ENCODE assay signal across 8 cellular contexts in the genomic region with DNA sequence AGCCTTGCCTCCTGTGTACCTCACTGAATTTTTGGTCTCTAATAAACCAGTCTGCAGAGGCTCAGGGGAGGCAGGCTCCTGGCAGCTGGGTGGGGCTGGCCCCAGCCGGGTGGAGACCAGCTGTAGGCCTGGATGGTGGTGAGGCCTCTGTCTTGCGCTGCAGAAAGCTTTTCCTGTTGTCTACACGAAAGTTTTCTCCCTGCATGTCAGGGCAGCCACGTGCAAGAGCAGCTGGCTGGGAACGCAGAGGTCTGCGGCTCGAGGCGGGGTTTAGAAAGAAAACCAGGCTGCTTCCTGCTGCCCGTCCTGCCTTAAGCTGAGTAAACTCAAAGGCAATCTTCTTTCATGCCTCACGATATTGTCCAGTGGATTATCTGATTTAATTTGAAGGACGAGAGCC. TPM values are rescaled to one million over a fixed set of nuclear protein-coding genes. Genes with fewer than 3 reads are reported as not detected.
DNase-seq lines count a peak whose midpoint lies in the region; ATAC-seq and TF ChIP-seq lines count a peak whose summit lies in the region.

No MANE protein-coding gene starts in this region.

- H3K4me3 Mint-ChIP-seq in endodermal cell = no peak overlapping the region

- ATAC-seq in SK-N-SH treated with all-trans-retinoic acid at 6 μM for 48 hours (peak; percentile 21), HG03442 (IDR thresholded peaks at IDR 0.05; ENCODE audit: unreplicated experiment) (no peak)

- peaks cover 6% of the 10 kb centered on the region for H3K36me3 Mint-ChIP-seq in endodermal cell (ENCODE audit: low read depth)

- no peaks in the 10 kb centered on the region for H3K27me3 Mint-ChIP-seq in endodermal cell (ENCODE audit: insufficient read depth)

- no peaks in the 10 kb centered on the region for H3K9me3 Mint-ChIP-seq in endodermal cell

- peak; percentile 54 for DNase-seq in GF-D8 (lab: John Stamatoyannopoulos, UW)
- peak; percentile 15 for DNase-seq in amniotic stem cell (lab: John Stamatoyannopoulos, UW)
- DNase-seq in stimulated activated CD4-positive, alpha-beta T cell treated with anti-CD3 and anti-CD28 coated beads, TNF-alpha, amount 100 ng/mL, for 1 hour (ENCODE audit: low read depth in 3 of 3, low spot score in 1 of 3) = peak in 2 of 3 donors; percentile 22 to 42
- DNase-seq in NCI-H526 treated with DMSO at 0.1 percent for 48 hours (lab: John Stamatoyannopoulos, UW) = no peak
- no peak for DNase-seq in endodermal cell

- H3K4me3 ChIP-seq in endodermal cell (ENCODE audit: low read length) = no peak overlapping the region

- H3K27ac Mint-ChIP-seq in endodermal cell = no peak overlapping the region

- no peaks in the 10 kb centered on the region for H3K36me3 ChIP-seq in endodermal cell (ENCODE audit: control insufficient read depth, insufficient read depth, low read length)

- TF ChIP-seq CTCF in endodermal cell (conservative IDR thresholded peaks at IDR 0.05) = no peak

- H3K27ac ChIP-seq in layer of hippocampus (ENCODE audit: low read depth, low read length) (peak overlapping the region; percentile 71), endodermal cell (ENCODE audit: low read depth, low read length) (no peak overlapping the region)

- WGBS in endodermal cell (ENCODE audit: insufficient coverage in 1 of 2, insufficient read length in 1 of 2), 2 experiments = 82 to 86% methylated on average over 11 of the region's 11 CpGs

- peaks cover 19% of the 10 kb centered on the region for H3K4me1 Mint-ChIP-seq in endodermal cell

- no peaks in the 10 kb centered on the region for H3K9me3 ChIP-seq in endodermal cell (ENCODE audit: control insufficient read depth, low read length)

- H3K4me1 ChIP-seq in endodermal cell (ENCODE audit: control insufficient read depth, insufficient read depth, low read length) = peaks cover 21% of the 10 kb centered on the region

- H3K9ac ChIP-seq in endodermal cell (ENCODE audit: extremely low read depth, low read length, poor library complexity, severe bottlenecking) = no peak overlapping the region

- no peaks in the 10 kb centered on the region for H3K27me3 ChIP-seq in layer of hippocampus (ENCODE audit: control insufficient read depth, insufficient read depth, low read length)
- no peaks in the 10 kb centered on the region for H3K27me3 ChIP-seq in endodermal cell (ENCODE audit: control insufficient read depth, insufficient read depth, low read length, poor library complexity, severe bottlenecking)

TF ChIP-seq in SK-N-SH treated with all-trans-retinoic acid at 6 μM for 48 hours, 23 proteins besides CTCF, POLR2A, EP300 and RAD21:
- TF ChIP-seq ESRRG (CRISPR knock-in tag; IDR thresholded peaks at IDR 0.05) (0 out of 2 replicates have a peak, but pooled peaks have one; percentile 8), ZNF8 (CRISPR knock-in tag; IDR thresholded peaks at IDR 0.05) (no peak), ZNF565 (CRISPR knock-in tag; conservative IDR thresholded peaks at IDR 0.05; ENCODE audit: low read depth) (no peak), ZNF70 (CRISPR knock-in tag; IDR thresholded peaks at IDR 0.05) (no peak), BACH2 (CRISPR knock-in tag; IDR thresholded peaks at IDR 0.05; ENCODE audit: borderline replicate concordance) (no peak), CREB5 (CRISPR knock-in tag; IDR thresholded peaks at IDR 0.05; ENCODE audit: low read depth) (0 out of 2 replicates have a peak, but pooled peaks have one; percentile 12), PPARA (CRISPR knock-in tag; IDR thresholded peaks at IDR 0.05; ENCODE audit: borderline replicate concordance) (no peak), ISL1 (CRISPR knock-in tag; IDR thresholded peaks at IDR 0.05) (peak; percentile 31; the same call in 1 of the 2 replicates), TCF4 (CRISPR knock-in tag; IDR thresholded peaks at IDR 0.05; ENCODE audit: borderline replicate concordance) (peak; percentile 52; the same call in 1 of the 2 replicates), ARNTL (CRISPR knock-in tag; IDR thresholded peaks at IDR 0.05; ENCODE audit: borderline replicate concordance, low read depth) (0 out of 2 replicates have a peak, but pooled peaks have one; percentile 33), GLIS3 (CRISPR knock-in tag; IDR thresholded peaks at IDR 0.05) (no peak), TSHZ2 (CRISPR knock-in tag; IDR thresholded peaks at IDR 0.05) (peak; percentile 50; the same call in 1 of the 2 replicates), ZFP3 (CRISPR knock-in tag; IDR thresholded peaks at IDR 0.05) (peak; percentile 41; the same call in 1 of the 2 replicates), SNAI2 (CRISPR knock-in tag; IDR thresholded peaks at IDR 0.05) (peak; percentile 83), POU6F1 (CRISPR knock-in tag; IDR thresholded peaks at IDR 0.05; ENCODE audit: borderline replicate concordance, low read depth) (no peak)
- TF ChIP-seq, protein P1, sequence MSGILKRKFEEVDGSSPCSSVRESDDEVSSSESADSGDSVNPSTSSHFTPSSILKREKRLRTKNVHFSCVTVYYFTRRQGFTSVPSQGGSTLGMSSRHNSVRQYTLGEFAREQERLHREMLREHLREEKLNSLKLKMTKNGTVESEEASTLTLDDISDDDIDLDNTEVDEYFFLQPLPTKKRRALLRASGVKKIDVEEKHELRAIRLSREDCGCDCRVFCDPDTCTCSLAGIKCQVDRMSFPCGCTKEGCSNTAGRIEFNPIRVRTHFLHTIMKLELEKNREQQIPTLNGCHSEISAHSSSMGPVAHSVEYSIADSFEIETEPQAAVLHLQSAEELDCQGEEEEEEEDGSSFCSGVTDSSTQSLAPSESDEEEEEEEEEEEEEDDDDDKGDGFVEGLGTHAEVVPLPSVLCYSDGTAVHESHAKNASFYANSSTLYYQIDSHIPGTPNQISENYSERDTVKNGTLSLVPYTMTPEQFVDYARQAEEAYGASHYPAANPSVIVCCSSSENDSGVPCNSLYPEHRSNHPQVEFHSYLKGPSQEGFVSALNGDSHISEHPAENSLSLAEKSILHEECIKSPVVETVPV (CRISPR knock-in tag; IDR thresholded peaks at IDR 0.05) = no peak

RNA-seq across cellular contexts. Expression of gene SERPINF1, which starts 2.4 kb away (rescaled TPM):
- 10 to 100 TPM; 39.7 to 64.1 TPM for total RNA-seq in endodermal cell
- polyA plus RNA-seq in endodermal cell (2013, experiment 1 of 2) = 36.7 TPM
- 33.9 TPM for polyA plus RNA-seq in endodermal cell (2013, experiment 2 of 2)

RNA-seq across cellular contexts. Expression of gene SERPINF2, which starts 21.6 kb away (rescaled TPM):
- total RNA-seq in endodermal cell = 1 to 10 TPM in 1 of 2 donors, under 1 TPM in 1; 0.86 to 1.8 TPM
- polyA plus RNA-seq in endodermal cell (2013, experiment 1 of 2) = 0.50 TPM
- polyA plus RNA-seq in endodermal cell (2013, experiment 2 of 2) = 0.41 TPM

RNA-seq across cellular contexts. Expression of gene WDR81, which starts 39.8 kb away (rescaled TPM):
- total RNA-seq in endodermal cell = 10 to 100 TPM; 13.4 to 17.9 TPM
- 8.0 TPM for polyA plus RNA-seq in endodermal cell (2013, experiment 1 of 2)
- 6.0 TPM for polyA plus RNA-seq in endodermal cell (2013, experiment 2 of 2)

RNA-seq across cellular contexts. Expression of gene TLCD2, which starts 54.1 kb away (rescaled TPM):
- 1 to 10 TPM in 1 of 2 donors, under 1 TPM in 1; 0.84 to 1.8 TPM for total RNA-seq in endodermal cell
- 0.93 TPM for polyA plus RNA-seq in endodermal cell (2013, experiment 1 of 2)
- 0.99 TPM for polyA plus RNA-seq in endodermal cell (2013, experiment 2 of 2)

Comparison
In these comparisons a context has a peak if more than half of its experiments do, and no peak if none do; other contexts are left out.
1. DNase-seq: peak in GF-D8 (single experiment), amniotic stem cell (single experiment) and stimulated activated CD4-positive, alpha-beta T cell treated with anti-CD3 and anti-CD28 coated beads, TNF-alpha, amount 100 ng/mL, for 1 hour (2 of 3); none in NCI-H526 treated with DMSO at 0.1 percent for 48 hours (single experiment) and endodermal cell (single experiment).